Comparison of ENCODE assay signal across 28 cellular contexts in genomic region chr11:15932417-15932816, GRCh38.
"Had no signal": no experiment of that assay in that cellular context is flagged by ENCODE, and none has a peak within 500 bp of the region (broad histone marks: within the 10 kb centered on the region; RNA-seq: fewer than 3 reads in every experiment).

No MANE protein-coding gene starts in this region.

- H3K4me1 Mint-ChIP-seq: naive thymus-derived CD4-positive, alpha-beta T cell; natural killer cell; nephron; neural progenitor cell; stimulated activated effector memory CD8-positive, alpha-beta T cell treated with anti-CD3 and anti-CD28 coated beads, Interleukin-12 subunit alpha, Interleukin-12 subunit beta, amount 100 ng/mL, for 72 hours; stimulated activated naive B cell treated with anti-CD40 and anti-IgM and Interleukin-4, amounts not matched to agents 10 μg/mL and 1 μg/mL and 100 μg/mL, for 72 hours had no signal

- H3K36me3 Mint-ChIP-seq: naive thymus-derived CD4-positive, alpha-beta T cell; natural killer cell; neural progenitor cell; stimulated activated effector memory CD8-positive, alpha-beta T cell treated with anti-CD3 and anti-CD28 coated beads, Interleukin-12 subunit alpha, Interleukin-12 subunit beta, amount 100 ng/mL, for 72 hours; stimulated activated naive B cell treated with anti-CD40 and anti-IgM and Interleukin-4, amounts not matched to agents 10 μg/mL and 1 μg/mL and 100 μg/mL, for 72 hours; type B pancreatic cell had no signal

- H3K4me3 ChIP-seq: neural progenitor cell, psoas muscle, right lobe of liver, sigmoid colon, stomach, thoracic aorta, thyroid gland, tibial nerve, upper lobe of right lung, uterus had no signal

- H3K4me1 ChIP-seq: neural progenitor cell, parathyroid adenoma, psoas muscle, thyroid gland, upper lobe of right lung, uterus had no signal

- H3K27ac Mint-ChIP-seq: naive thymus-derived CD4-positive, alpha-beta T cell; natural killer cell; nephron; neural progenitor cell; progenitor cell of endocrine pancreas; stimulated activated effector memory CD8-positive, alpha-beta T cell treated with anti-CD3 and anti-CD28 coated beads, Interleukin-12 subunit alpha, Interleukin-12 subunit beta, amount 100 ng/mL, for 72 hours; stimulated activated naive B cell treated with anti-CD40 and anti-IgM and Interleukin-4, amounts not matched to agents 10 μg/mL and 1 μg/mL and 100 μg/mL, for 72 hours; stimulated activated naive CD8-positive, alpha-beta T cell treated with anti-CD3 and anti-CD28 coated beads, Interleukin-15, Interleukin-2, amounts not matched to agents 100 ng/mL and 50 ng/mL, for 24 hours; type B pancreatic cell had no signal

- H3K27me3 ChIP-seq: neural progenitor cell, right lobe of liver, stomach, thyroid gland, tibial nerve, upper lobe of right lung, uterus had no signal

- H3K9me3 ChIP-seq: psoas muscle, right lobe of liver, stomach, thoracic aorta, thyroid gland, tibial nerve, upper lobe of right lung, uterus had no signal

- ATAC-seq: naive thymus-derived CD4-positive, alpha-beta T cell; natural killer cell; psoas muscle; right cardiac atrium; right lobe of liver; stimulated activated effector memory CD8-positive, alpha-beta T cell treated with anti-CD3 and anti-CD28 coated beads, Interleukin-12 subunit alpha, Interleukin-12 subunit beta, amount 100 ng/mL, for 72 hours; stimulated activated naive B cell treated with anti-CD40 and anti-IgM and Interleukin-4, amounts not matched to agents 10 μg/mL and 1 μg/mL and 100 μg/mL, for 72 hours; upper lobe of right lung had no signal

- H3K27me3 Mint-ChIP-seq: stimulated activated naive B cell treated with anti-CD40 and anti-IgM and Interleukin-4, amounts not matched to agents 10 μg/mL and 1 μg/mL and 100 μg/mL, for 72 hours had no signal

- DNase-seq: naive thymus-derived CD4-positive, alpha-beta T cell; natural killer cell; occipital lobe; posterior cingulate gyrus; psoas muscle; right cardiac atrium; right lobe of liver; sigmoid colon; small intestine; stimulated activated CD4-positive, alpha-beta T cell treated with anti-CD3 and anti-CD28 coated beads, Interleukin-15, amount 100 ng/mL, for 24 hours; stimulated activated CD4-positive, alpha-beta T cell treated with anti-CD3 and anti-CD28 coated beads, Interleukin-2, amount 100 ng/mL, for 24 hours; stimulated activated CD4-positive, alpha-beta T cell treated with anti-CD3 and anti-CD28 coated beads, Interleukin-2, amount 100 ng/mL, for 48 hours; stimulated activated CD4-positive, alpha-beta T cell treated with anti-CD3 and anti-CD28 coated beads, Interleukin-4, amount 100 ng/mL, for 24 hours; stimulated activated naive B cell treated with anti-CD40 and anti-IgM and Interleukin-4, amounts not matched to agents 10 μg/mL and 1 μg/mL and 100 μg/mL, for 72 hours; stimulated activated naive CD4-positive, alpha-beta T cell treated with Interleukin-2 at 50 U/mL for 16 hours; stomach; thyroid gland; upper lobe of right lung; uterus had no signal

- H3K27ac ChIP-seq: neural progenitor cell, parathyroid adenoma, psoas muscle, right lobe of liver, sigmoid colon, stomach, thoracic aorta, thyroid gland, tibial nerve, upper lobe of right lung, uterus had no signal

- H3K36me3 ChIP-seq: right lobe of liver, sigmoid colon, stomach, thoracic aorta, thyroid gland, tibial nerve, upper lobe of right lung, uterus had no signal

- FAIRE-seq: small intestine had no signal

- H3K4me3 Mint-ChIP-seq: naive thymus-derived CD4-positive, alpha-beta T cell; natural killer cell; nephron; neural progenitor cell; stimulated activated effector memory CD8-positive, alpha-beta T cell treated with anti-CD3 and anti-CD28 coated beads, Interleukin-12 subunit alpha, Interleukin-12 subunit beta, amount 100 ng/mL, for 72 hours; stimulated activated naive B cell treated with anti-CD40 and anti-IgM and Interleukin-4, amounts not matched to agents 10 μg/mL and 1 μg/mL and 100 μg/mL, for 72 hours; stimulated activated naive CD8-positive, alpha-beta T cell treated with anti-CD3 and anti-CD28 coated beads, Interleukin-15, Interleukin-2, amounts not matched to agents 100 ng/mL and 50 ng/mL, for 24 hours; type B pancreatic cell had no signal
